1 cellular context compared by ENCODE assay signal in the genomic region with DNA sequence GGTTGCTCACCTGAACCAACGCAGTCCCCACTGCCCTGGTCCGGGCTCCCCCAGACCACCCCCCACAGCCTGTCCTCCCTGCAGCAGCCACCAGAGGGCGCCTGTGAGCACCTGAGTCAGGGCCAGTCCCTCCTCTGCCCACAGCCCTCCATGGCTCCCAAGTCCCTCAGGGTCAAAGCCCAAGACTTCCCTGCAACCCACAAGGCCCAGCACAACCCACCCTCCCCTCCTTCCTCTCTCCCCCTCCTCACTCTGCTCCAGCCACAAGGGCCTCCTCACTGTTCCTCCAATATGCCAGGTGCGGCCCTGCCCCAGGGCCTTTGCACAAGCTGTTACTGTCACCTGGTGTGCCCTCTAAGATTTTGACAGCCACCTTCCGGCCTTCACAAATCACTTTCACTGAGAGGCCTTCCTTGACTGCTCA.
TF ChIP-seq lines count a peak whose summit lies in the region.

No MANE protein-coding gene starts in this region.

TF ChIP-seq in K562, 482 proteins besides CTCF, POLR2A, EP300 and RAD21 (continued from another document and continues in another):
- no peak for TF ChIP-seq ZNF395 (CRISPR knock-in tag; IDR thresholded peaks at IDR 0.05)
- no peak for TF ChIP-seq ZNF197 (CRISPR knock-in tag; IDR thresholded peaks at IDR 0.05; ENCODE audit: low read depth)
- no peak for TF ChIP-seq HNRNPL (IDR thresholded peaks at IDR 0.05; ENCODE audit: low read depth, low read length)
- peak; percentile 86 for TF ChIP-seq ADNP (tag; IDR thresholded peaks at IDR 0.05)
- TF ChIP-seq, protein P1, sequence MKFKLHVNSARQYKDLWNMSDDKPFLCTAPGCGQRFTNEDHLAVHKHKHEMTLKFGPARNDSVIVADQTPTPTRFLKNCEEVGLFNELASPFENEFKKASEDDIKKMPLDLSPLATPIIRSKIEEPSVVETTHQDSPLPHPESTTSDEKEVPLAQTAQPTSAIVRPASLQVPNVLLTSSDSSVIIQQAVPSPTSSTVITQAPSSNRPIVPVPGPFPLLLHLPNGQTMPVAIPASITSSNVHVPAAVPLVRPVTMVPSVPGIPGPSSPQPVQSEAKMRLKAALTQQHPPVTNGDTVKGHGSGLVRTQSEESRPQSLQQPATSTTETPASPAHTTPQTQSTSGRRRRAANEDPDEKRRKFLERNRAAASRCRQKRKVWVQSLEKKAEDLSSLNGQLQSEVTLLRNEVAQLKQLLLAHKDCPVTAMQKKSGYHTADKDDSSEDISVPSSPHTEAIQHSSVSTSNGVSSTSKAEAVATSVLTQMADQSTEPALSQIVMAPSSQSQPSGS (CRISPR knock-in tag; IDR thresholded peaks at IDR 0.05), result no peak
- no peak for TF ChIP-seq GATAD2A (IDR thresholded peaks at IDR 0.05)
- TF ChIP-seq ZNF717 (CRISPR knock-in tag; IDR thresholded peaks at IDR 0.05), result no peak
- no peak for TF ChIP-seq SMAD2 (IDR thresholded peaks at IDR 0.05; ENCODE audit: low read depth, low read length)
- TF ChIP-seq HMG20B (CRISPR knock-in tag; IDR thresholded peaks at IDR 0.05), result no peak
- no peak for TF ChIP-seq ZNF785 (CRISPR knock-in tag; IDR thresholded peaks at IDR 0.05)
- peak; percentile 57 to 72; a peak in 3 of 4 replicates for TF ChIP-seq HDAC1 (IDR thresholded peaks at IDR 0.05)
- TF ChIP-seq TFAP4 (CRISPR knock-in tag; IDR thresholded peaks at IDR 0.05; ENCODE audit: borderline replicate concordance), result no peak
- TF ChIP-seq RNF2 (IDR thresholded peaks at IDR 0.05), result no peak
- peak; percentile 64; the same call in 1 of the 2 replicates for TF ChIP-seq NBN (IDR thresholded peaks at IDR 0.05; ENCODE audit: low read depth)
- TF ChIP-seq HBP1 (CRISPR knock-in tag; IDR thresholded peaks at IDR 0.05), result no peak
- no peak for TF ChIP-seq ZC3H8 (IDR thresholded peaks at IDR 0.05)
- peak in 1 of 3 experiments; percentile 52 for TF ChIP-seq YY1 (IDR thresholded peaks at IDR 0.05; ENCODE audit: borderline replicate concordance in 1 of 3, control insufficient read depth in 1 of 3, extremely low read depth in 1 of 3, insufficient read depth in 3 of 3, insufficient read length in 1 of 3, insufficient replicate concordance in 2 of 3, low read depth in 1 of 3, low read length in 2 of 3)
- TF ChIP-seq, protein P2, sequence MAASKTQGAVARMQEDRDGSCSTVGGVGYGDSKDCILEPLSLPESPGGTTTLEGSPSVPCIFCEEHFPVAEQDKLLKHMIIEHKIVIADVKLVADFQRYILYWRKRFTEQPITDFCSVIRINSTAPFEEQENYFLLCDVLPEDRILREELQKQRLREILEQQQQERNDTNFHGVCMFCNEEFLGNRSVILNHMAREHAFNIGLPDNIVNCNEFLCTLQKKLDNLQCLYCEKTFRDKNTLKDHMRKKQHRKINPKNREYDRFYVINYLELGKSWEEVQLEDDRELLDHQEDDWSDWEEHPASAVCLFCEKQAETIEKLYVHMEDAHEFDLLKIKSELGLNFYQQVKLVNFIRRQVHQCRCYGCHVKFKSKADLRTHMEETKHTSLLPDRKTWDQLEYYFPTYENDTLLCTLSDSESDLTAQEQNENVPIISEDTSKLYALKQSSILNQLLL (CRISPR knock-in tag; IDR thresholded peaks at IDR 0.05; ENCODE audit: borderline replicate concordance), result no peak
- TF ChIP-seq CBX3 (IDR thresholded peaks at IDR 0.05; ENCODE audit: borderline replicate concordance in 1 of 2, low read length in 2 of 2), result peak in 1 of 2 experiments; percentile 81; a peak in 1 of 3 replicates
- TF ChIP-seq HDAC6 (IDR thresholded peaks at IDR 0.05; ENCODE audit: low read depth, low read length), result no peak
- no peak for TF ChIP-seq ZC3H11A (IDR thresholded peaks at IDR 0.05; ENCODE audit: low read depth, low read length)
- 0 out of 2 replicates have a peak, but pooled peaks have one; percentile 46 for TF ChIP-seq SP1 (CRISPR knock-in tag; IDR thresholded peaks at IDR 0.05)
- TF ChIP-seq SAFB2 (IDR thresholded peaks at IDR 0.05; ENCODE audit: borderline replicate concordance, low read depth, low read length, severe bottlenecking), result no peak
- TF ChIP-seq BCOR (IDR thresholded peaks at IDR 0.05), result peak; percentile 99
- no peak for TF ChIP-seq GMEB1 (CRISPR knock-in tag; IDR thresholded peaks at IDR 0.05)
- TF ChIP-seq CHD4 (IDR thresholded peaks at IDR 0.05; ENCODE audit: insufficient read depth, insufficient replicate concordance, low read depth, low read length, poor library complexity, severe bottlenecking), result peak; percentile 53
- TF ChIP-seq ZNF232 (CRISPR knock-in tag; IDR thresholded peaks at IDR 0.05), result no peak
- no peak for TF ChIP-seq MYBL2 (IDR thresholded peaks at IDR 0.05; ENCODE audit: low read depth)
- no peak for TF ChIP-seq MYBL2 (CRISPR knock-in tag; IDR thresholded peaks at IDR 0.05; ENCODE audit: borderline replicate concordance)
- TF ChIP-seq, protein P3, sequence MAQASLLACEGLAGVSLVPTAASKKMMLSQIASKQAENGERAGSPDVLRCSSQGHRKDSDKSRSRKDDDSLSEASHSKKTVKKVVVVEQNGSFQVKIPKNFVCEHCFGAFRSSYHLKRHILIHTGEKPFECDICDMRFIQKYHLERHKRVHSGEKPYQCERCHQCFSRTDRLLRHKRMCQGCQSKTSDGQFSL (CRISPR knock-in tag; IDR thresholded peaks at IDR 0.05), result peak; percentile 97
- TF ChIP-seq, protein P3 (tag; IDR thresholded peaks at IDR 0.05), result peak in 1 of 2 experiments; percentile 91; a peak in 2 of 4 replicates
- TF ChIP-seq NEUROD1 (IDR thresholded peaks at IDR 0.05; ENCODE audit: borderline replicate concordance, low read depth, low read length, partially characterized antibody), result no peak
- TF ChIP-seq GATAD2B (IDR thresholded peaks at IDR 0.05; ENCODE audit: borderline replicate concordance), result peak; percentile 38; the same call in 1 of the 2 replicates
- TF ChIP-seq HDGF (IDR thresholded peaks at IDR 0.05), result peak; percentile 96
- no peak for TF ChIP-seq ZNF165 (CRISPR knock-in tag; IDR thresholded peaks at IDR 0.05; ENCODE audit: borderline replicate concordance)
- TF ChIP-seq PATZ1 (CRISPR knock-in tag; IDR thresholded peaks at IDR 0.05; ENCODE audit: borderline replicate concordance), result no peak
- TF ChIP-seq HDAC8 (tag; IDR thresholded peaks at IDR 0.05), result no peak
- TF ChIP-seq ZNF23 (CRISPR knock-in tag; IDR thresholded peaks at IDR 0.05), result no peak
- peak in 1 of 2 experiments; percentile 43; a peak in 1 of 4 replicates for TF ChIP-seq TRIM24 (IDR thresholded peaks at IDR 0.05)
- no peak for TF ChIP-seq AFF1 (IDR thresholded peaks at IDR 0.05; ENCODE audit: low read depth in 1 of 2, partially characterized antibody in 2 of 2)
- TF ChIP-seq, protein P4, sequence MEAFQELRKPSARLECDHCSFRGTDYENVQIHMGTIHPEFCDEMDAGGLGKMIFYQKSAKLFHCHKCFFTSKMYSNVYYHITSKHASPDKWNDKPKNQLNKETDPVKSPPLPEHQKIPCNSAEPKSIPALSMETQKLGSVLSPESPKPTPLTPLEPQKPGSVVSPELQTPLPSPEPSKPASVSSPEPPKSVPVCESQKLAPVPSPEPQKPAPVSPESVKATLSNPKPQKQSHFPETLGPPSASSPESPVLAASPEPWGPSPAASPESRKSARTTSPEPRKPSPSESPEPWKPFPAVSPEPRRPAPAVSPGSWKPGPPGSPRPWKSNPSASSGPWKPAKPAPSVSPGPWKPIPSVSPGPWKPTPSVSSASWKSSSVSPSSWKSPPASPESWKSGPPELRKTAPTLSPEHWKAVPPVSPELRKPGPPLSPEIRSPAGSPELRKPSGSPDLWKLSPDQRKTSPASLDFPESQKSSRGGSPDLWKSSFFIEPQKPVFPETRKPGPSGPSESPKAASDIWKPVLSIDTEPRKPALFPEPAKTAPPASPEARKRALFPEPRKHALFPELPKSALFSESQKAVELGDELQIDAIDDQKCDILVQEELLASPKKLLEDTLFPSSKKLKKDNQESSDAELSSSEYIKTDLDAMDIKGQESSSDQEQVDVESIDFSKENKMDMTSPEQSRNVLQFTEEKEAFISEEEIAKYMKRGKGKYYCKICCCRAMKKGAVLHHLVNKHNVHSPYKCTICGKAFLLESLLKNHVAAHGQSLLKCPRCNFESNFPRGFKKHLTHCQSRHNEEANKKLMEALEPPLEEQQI (IDR thresholded peaks at IDR 0.05), result peak; percentile 73; the same call in 1 of the 2 replicates
- no peak for TF ChIP-seq ZBTB17 (CRISPR knock-in tag; IDR thresholded peaks at IDR 0.05)
- 0 out of 2 replicates have a peak, but pooled peaks have one; percentile 23 for TF ChIP-seq RAD51 (IDR thresholded peaks at IDR 0.05; ENCODE audit: borderline replicate concordance, low read depth)
- TF ChIP-seq ARNT (IDR thresholded peaks at IDR 0.05), result 0 out of 4 replicates have a peak, but pooled peaks of 1 of the 2 experiments have one; percentile 23
- TF ChIP-seq NCOR1 (IDR thresholded peaks at IDR 0.05), result 0 out of 2 replicates have a peak, but pooled peaks have one; percentile 20
